ENCODE assay signal across 30 cellular contexts in genomic region chr2:170500104-170500503, GRCh38.
"Had no signal": no experiment of that assay in that cellular context is flagged by ENCODE, and none has a peak within 500 bp of the region (broad histone marks: within the 10 kb centered on the region; RNA-seq: fewer than 3 reads in every experiment).

No MANE protein-coding gene starts in this region.

- H3K4me3 Mint-ChIP-seq: activated CD4-positive, alpha-beta memory T cell treated with anti-CD3 and anti-CD28 coated beads for 36 hours; activated CD4-positive, alpha-beta T cell treated with anti-CD3 and anti-CD28 coated beads for 36 hours; activated CD4-positive, alpha-beta T cell treated with anti-CD3 and anti-CD28 coated beads, Interleukin-2, amount 10 ng/mL, durations not matched to agents 24 days and 14 days; activated CD8-positive, alpha-beta memory T cell treated with anti-CD3 and anti-CD28 coated beads, Interleukin-2, amount 10 ng/mL, durations not matched to agents 7 days and 5 days; activated CD8-positive, alpha-beta T cell treated with anti-CD3 and anti-CD28 coated beads, Interleukin-2, amount 10 ng/mL, durations not matched to agents 7 days and 5 days; activated naive CD4-positive, alpha-beta T cell treated with anti-CD3 and anti-CD28 coated beads for 36 hours; activated naive CD4-positive, alpha-beta T cell treated with anti-CD3 and anti-CD28 coated beads, Interleukin-2, amount 50 U/mL, for 24 hours; activated naive CD8-positive, alpha-beta T cell treated with anti-CD3 and anti-CD28 coated beads for 36 hours; activated naive CD8-positive, alpha-beta T cell treated with anti-CD3 and anti-CD28 coated beads, Interleukin-2, amount 50 U/mL, for 24 hours; activated T-helper 1 cell treated with anti-CD3 and anti-CD28 coated beads, Interleukin-12 subunit alpha, Interleukin-12 subunit beta, Interleukin-2, Interleukin-4 antibody, amounts not matched to agents 30 ng/mL and 10 ng/mL and 1 ng/mL, durations not matched to agents 14 hours and 24 hours and 36 hours; effector memory CD8-positive, alpha-beta T cell had no signal

- H3K27ac ChIP-seq: adrenal gland, body of pancreas, foreskin keratinocyte had no signal

- H3K27ac Mint-ChIP-seq: activated CD4-positive, alpha-beta memory T cell treated with anti-CD3 and anti-CD28 coated beads for 36 hours; activated CD4-positive, alpha-beta T cell treated with anti-CD3 and anti-CD28 coated beads for 36 hours; activated CD4-positive, alpha-beta T cell treated with anti-CD3 and anti-CD28 coated beads, Interleukin-2, amount 10 ng/mL, durations not matched to agents 24 days and 14 days; activated CD8-positive, alpha-beta memory T cell treated with anti-CD3 and anti-CD28 coated beads, Interleukin-2, amount 10 ng/mL, durations not matched to agents 7 days and 5 days; activated CD8-positive, alpha-beta T cell treated with anti-CD3 and anti-CD28 coated beads, Interleukin-2, amount 10 ng/mL, durations not matched to agents 7 days and 5 days; activated naive CD4-positive, alpha-beta T cell treated with anti-CD3 and anti-CD28 coated beads for 36 hours; activated naive CD4-positive, alpha-beta T cell treated with anti-CD3 and anti-CD28 coated beads, Interleukin-2, amount 50 U/mL, for 24 hours; activated naive CD8-positive, alpha-beta T cell treated with anti-CD3 and anti-CD28 coated beads for 36 hours; activated naive CD8-positive, alpha-beta T cell treated with anti-CD3 and anti-CD28 coated beads, Interleukin-2, amount 50 U/mL, for 24 hours; activated T-helper 1 cell treated with anti-CD3 and anti-CD28 coated beads, Interleukin-12 subunit alpha, Interleukin-12 subunit beta, Interleukin-2, Interleukin-4 antibody, amounts not matched to agents 30 ng/mL and 10 ng/mL and 1 ng/mL, durations not matched to agents 14 hours and 24 hours and 36 hours; activated T-helper 2 cell treated with anti-CD3 and anti-CD28 coated beads, Interferon-gamma antibody, Interleukin-2, Interleukin-4, amounts not matched to agents 10 μg/mL and 5 μg/mL and 100 μg/mL, durations not matched to agents 14 hours and 24 hours and 36 hours; effector memory CD8-positive, alpha-beta T cell had no signal

- H3K9me3 ChIP-seq: adrenal gland, body of pancreas, esophagus muscularis mucosa, gastrocnemius medialis had no signal

- H3K9me3 Mint-ChIP-seq: activated CD4-positive, alpha-beta memory T cell treated with anti-CD3 and anti-CD28 coated beads for 36 hours; activated CD4-positive, alpha-beta T cell treated with anti-CD3 and anti-CD28 coated beads, Interleukin-2, amount 10 ng/mL, durations not matched to agents 24 days and 14 days; activated naive CD4-positive, alpha-beta T cell treated with anti-CD3 and anti-CD28 coated beads for 36 hours; activated naive CD4-positive, alpha-beta T cell treated with anti-CD3 and anti-CD28 coated beads, Interleukin-2, amount 50 U/mL, for 24 hours; activated naive CD8-positive, alpha-beta T cell treated with anti-CD3 and anti-CD28 coated beads for 36 hours; activated naive CD8-positive, alpha-beta T cell treated with anti-CD3 and anti-CD28 coated beads, Interleukin-2, amount 50 U/mL, for 24 hours; activated T-helper 1 cell treated with anti-CD3 and anti-CD28 coated beads, Interleukin-12 subunit alpha, Interleukin-12 subunit beta, Interleukin-2, Interleukin-4 antibody, amounts not matched to agents 30 ng/mL and 10 ng/mL and 1 ng/mL, durations not matched to agents 14 hours and 24 hours and 36 hours; activated T-helper 2 cell treated with anti-CD3 and anti-CD28 coated beads, Interferon-gamma antibody, Interleukin-2, Interleukin-4, amounts not matched to agents 10 μg/mL and 5 μg/mL and 100 μg/mL, durations not matched to agents 14 hours and 24 hours and 36 hours; effector memory CD8-positive, alpha-beta T cell had no signal

- DNase-seq: activated CD4-positive, alpha-beta memory T cell treated with anti-CD3 and anti-CD28 coated beads for 36 hours; activated CD4-positive, alpha-beta T cell treated with anti-CD3 and anti-CD28 coated beads for 36 hours; activated CD4-positive, alpha-beta T cell treated with anti-CD3 and anti-CD28 coated beads, Interleukin-2, amount 10 ng/mL, durations not matched to agents 24 days and 14 days; activated CD4-positive, CD25-positive, alpha-beta regulatory T cell; activated CD4-positive, CD25-positive, alpha-beta regulatory T cell treated with anti-CD3 and anti-CD28 coated beads, Interleukin-2, amount 50 U/mL, for 72 hours; activated CD8-positive, alpha-beta memory T cell treated with anti-CD3 and anti-CD28 coated beads, Interleukin-2, amount 10 ng/mL, durations not matched to agents 7 days and 5 days; activated CD8-positive, alpha-beta memory T cell treated with anti-CD3 and anti-CD28 coated beads, Interleukin-2, amount 50 U/mL, for 4 hours; activated CD8-positive, alpha-beta T cell treated with anti-CD3 and anti-CD28 coated beads, Interleukin-2, amount 10 ng/mL, durations not matched to agents 7 days and 5 days; activated effector memory CD4-positive, alpha-beta T cell treated with anti-CD3 and anti-CD28 coated beads, Interleukin-2, amount 50 U/mL, for 16 hours; activated naive CD4-positive, alpha-beta T cell treated with anti-CD3 and anti-CD28 coated beads for 36 hours; activated naive CD8-positive, alpha-beta T cell treated with anti-CD3 and anti-CD28 coated beads for 36 hours; activated naive CD8-positive, alpha-beta T cell treated with anti-CD3 and anti-CD28 coated beads, Interleukin-2, amount 50 U/mL, for 24 hours; activated T-cell treated with anti-CD3 and anti-CD28 coated beads, Interleukin-2, amount 50 U/mL, for 1 hour; activated T-cell treated with anti-CD3 and anti-CD28 coated beads, Interleukin-2, amount 50 U/mL, for 48 hours; adrenal gland; aorta; body of pancreas; cortex of kidney; dermis blood vessel endothelial cell; effector CD4-positive, alpha-beta T cell; effector memory CD8-positive, alpha-beta T cell; erythroblast; foreskin keratinocyte; glutamatergic neuron; T-helper 2 cell had no signal

- H3K27me3 ChIP-seq: body of pancreas, gastrocnemius medialis had no signal

- H3K36me3 Mint-ChIP-seq: activated CD4-positive, alpha-beta memory T cell treated with anti-CD3 and anti-CD28 coated beads for 36 hours; activated CD8-positive, alpha-beta memory T cell treated with anti-CD3 and anti-CD28 coated beads, Interleukin-2, amount 10 ng/mL, durations not matched to agents 7 days and 5 days; activated naive CD4-positive, alpha-beta T cell treated with anti-CD3 and anti-CD28 coated beads, Interleukin-2, amount 50 U/mL, for 24 hours; activated naive CD8-positive, alpha-beta T cell treated with anti-CD3 and anti-CD28 coated beads for 36 hours had no signal

- H3K4me1 Mint-ChIP-seq: activated CD4-positive, alpha-beta T cell treated with anti-CD3 and anti-CD28 coated beads for 36 hours; activated CD4-positive, alpha-beta T cell treated with anti-CD3 and anti-CD28 coated beads, Interleukin-2, amount 10 ng/mL, durations not matched to agents 24 days and 14 days; activated naive CD4-positive, alpha-beta T cell treated with anti-CD3 and anti-CD28 coated beads, Interleukin-2, amount 50 U/mL, for 24 hours; activated naive CD8-positive, alpha-beta T cell treated with anti-CD3 and anti-CD28 coated beads for 36 hours; activated naive CD8-positive, alpha-beta T cell treated with anti-CD3 and anti-CD28 coated beads, Interleukin-2, amount 50 U/mL, for 24 hours had no signal

- H3K4me3 ChIP-seq: adrenal gland, body of pancreas, esophagus muscularis mucosa, gastrocnemius medialis had no signal

- H3K4me1 ChIP-seq: adrenal gland, body of pancreas, foreskin keratinocyte had no signal

- H3K36me3 ChIP-seq: adrenal gland, esophagus muscularis mucosa, gastrocnemius medialis had no signal

- ATAC-seq: activated CD4-positive, alpha-beta T cell treated with anti-CD3 and anti-CD28 coated beads for 36 hours; activated CD8-positive, alpha-beta memory T cell treated with anti-CD3 and anti-CD28 coated beads, Interleukin-2, amount 10 ng/mL, durations not matched to agents 7 days and 5 days; activated CD8-positive, alpha-beta T cell treated with anti-CD3 and anti-CD28 coated beads, Interleukin-2, amount 10 ng/mL, durations not matched to agents 7 days and 5 days; activated naive CD8-positive, alpha-beta T cell treated with anti-CD3 and anti-CD28 coated beads, Interleukin-2, amount 50 U/mL, for 24 hours; body of pancreas; effector memory CD8-positive, alpha-beta T cell; foreskin keratinocyte had no signal
